19 cellular contexts compared by ENCODE assay signal in the genomic region with DNA sequence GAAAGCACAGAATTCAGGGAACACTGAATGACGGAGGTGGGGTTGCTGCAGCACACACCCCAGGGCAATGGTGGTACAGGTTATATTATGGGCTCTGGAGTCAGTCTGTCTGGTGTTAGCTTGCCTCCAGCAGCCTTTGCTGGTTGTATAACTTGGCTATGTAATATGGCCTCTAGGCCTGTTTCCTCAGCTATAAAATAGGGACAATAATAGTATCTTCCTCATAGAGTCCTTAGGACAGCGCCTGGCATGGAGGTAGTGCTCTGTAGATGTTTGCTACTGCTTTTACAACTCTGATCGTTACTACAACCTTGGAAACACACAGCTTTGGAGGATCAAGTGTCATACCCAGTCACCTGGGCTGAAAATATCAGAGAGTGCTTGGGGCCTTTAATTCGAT. TPM values are rescaled to one million over a fixed set of nuclear protein-coding genes. Genes with fewer than 3 reads are reported as not detected.
DNase-seq lines count a peak whose midpoint lies in the region; ATAC-seq, FAIRE-seq and TF ChIP-seq lines count a peak whose summit lies in the region.
"Had no signal": no experiment of that assay in that cellular context is flagged by ENCODE, and none has a peak within 500 bp of the region (broad histone marks: within the 10 kb centered on the region; RNA-seq: fewer than 3 reads in every experiment).

No MANE protein-coding gene starts in this region.

- FAIRE-seq in kidney (lab: Jason Lieb, UNC): no peak
- FAIRE-seq: A549, D721Med, G401.6, GM12891, GM19239, H54 had no signal

- no peak for TF ChIP-seq CTCF in left ventricle myocardium inferior (IDR thresholded peaks at IDR 0.05; ENCODE audit: borderline replicate concordance)
- no peak for TF ChIP-seq CTCF in heart right ventricle (IDR thresholded peaks at IDR 0.05)
- TF ChIP-seq CTCF in psoas muscle (IDR thresholded peaks at IDR 0.05): no peak
- no peak for TF ChIP-seq CTCF in HFFc6 (IDR thresholded peaks at IDR 0.05)
- TF ChIP-seq CTCF in kidney (IDR thresholded peaks at IDR 0.05; ENCODE audit: borderline replicate concordance, extremely low read depth, insufficient read depth): no peak

- DNase-seq in left ventricle myocardium inferior (no peak), heart right ventricle (no peak), left colon (no peak), psoas muscle (no peak), HFFc6 (no peak), kidney (no peak)
- DNase-seq in activated effector memory CD4-positive, alpha-beta T cell treated with Interleukin-2 at 50 U/mL for 16 hours: no peak
- DNase-seq: AML-193; Caco-2; CD4-positive, alpha-beta T cell; HCEC 1CT had no signal

- H3K36me3 ChIP-seq in left ventricle myocardium inferior (peaks cover 35% of the 10 kb centered on the region), heart right ventricle (peaks cover 0 to 77% (median 12%) of the 10 kb centered on the region in 9 donors), psoas muscle (ENCODE audit: insufficient read depth in 1 of 2, low read depth in 1 of 2) (peaks cover 0 to 3% of the 10 kb centered on the region in 2 donors), kidney (ENCODE audit: control insufficient read depth in 1 of 2, insufficient read depth in 2 of 2, low read length in 2 of 2) (peaks cover 7 to 12% of the 10 kb centered on the region in 2 donors)

- ATAC-seq in heart right ventricle (no peak), left colon (peak; percentile 57), psoas muscle (peak in 3 of 4 donors; percentile 8 to 11 (median 11))
- ATAC-seq: A549, GM23338 had no signal

- peaks cover 81% of the 10 kb centered on the region for H3K4me1 ChIP-seq in left ventricle myocardium inferior
- peaks cover 8 to 73% (median 34%) of the 10 kb centered on the region in 9 donors for H3K4me1 ChIP-seq in heart right ventricle
- peaks cover 67% of the 10 kb centered on the region for H3K4me1 ChIP-seq in psoas muscle
- no peaks in the 10 kb centered on the region for H3K4me1 ChIP-seq in kidney (ENCODE audit: control insufficient read depth in 1 of 2, insufficient read depth in 1 of 2, low read depth in 1 of 2, low read length in 2 of 2)
- H3K4me1 ChIP-seq: A549, Caco-2 had no signal

- H3K4me3 Mint-ChIP-seq in HFFc6: no peak overlapping the region
- H3K4me3 Mint-ChIP-seq: CD4-positive, alpha-beta T cell; GM23338 had no signal

- H3K4me1 Mint-ChIP-seq in HFFc6 (ENCODE audit: low read depth): peaks cover 11% of the 10 kb centered on the region; the same call in 1 of the 2 replicates
- H3K4me1 Mint-ChIP-seq: GM23338 had no signal

- H3K27ac Mint-ChIP-seq in HFFc6: no peak overlapping the region
- H3K27ac Mint-ChIP-seq: CD4-positive, alpha-beta T cell had no signal

- H3K27ac ChIP-seq in left ventricle myocardium inferior (replicated peaks) (peak overlapping the region; percentile 95), heart right ventricle (peak overlapping the region in 5 of 10 donors; percentile 45 to 95 (median 91)), psoas muscle (peak overlapping the region; percentile 91), kidney (ENCODE audit: low read depth in 2 of 2, low read length in 2 of 2) (no peak overlapping the region)
- H3K27ac ChIP-seq: A549, C4-2B had no signal

- peaks cover 10% of the 10 kb centered on the region for H3K27me3 Mint-ChIP-seq in HFFc6 (ENCODE audit: insufficient read depth)
- H3K27me3 Mint-ChIP-seq: CD4-positive, alpha-beta T cell had no signal

- H3K4me3 ChIP-seq in left ventricle myocardium inferior (no peak overlapping the region), heart right ventricle (no peak overlapping the region), psoas muscle (no peak overlapping the region), kidney (ENCODE audit: low read length in 2 of 2) (no peak overlapping the region)
- H3K4me3 ChIP-seq: A549, GM23338 had no signal

- peaks cover 41% of the 10 kb centered on the region for H3K36me3 Mint-ChIP-seq in HFFc6 (ENCODE audit: low read depth)

- WGBS in heart right ventricle, 2 donors: 95 to 96% methylated on average over 4 of the region's 4 CpGs
- WGBS in psoas muscle, 3 donors: 55 to 81% (median 56%) methylated on average over 4 of the region's 4 CpGs

- no peaks in the 10 kb centered on the region for H3K9me3 ChIP-seq in left ventricle myocardium inferior (replicated peaks)
- H3K9me3 ChIP-seq in heart right ventricle: no peaks in the 10 kb centered on the region
- H3K9me3 ChIP-seq in psoas muscle: no peaks in the 10 kb centered on the region
- no peaks in the 10 kb centered on the region for H3K9me3 ChIP-seq in kidney (ENCODE audit: control insufficient read depth in 1 of 2, low read length in 2 of 2)
- H3K9me3 ChIP-seq: A549, Caco-2 had no signal

- H3K9me3 Mint-ChIP-seq in HFFc6: no peaks in the 10 kb centered on the region
- H3K9me3 Mint-ChIP-seq: CD4-positive, alpha-beta T cell; GM23338 had no signal

- H3K27me3 ChIP-seq in left ventricle myocardium inferior (ENCODE audit: low read depth): no peaks in the 10 kb centered on the region
- H3K27me3 ChIP-seq in heart right ventricle: no peaks in the 10 kb centered on the region
- H3K27me3 ChIP-seq in psoas muscle (ENCODE audit: insufficient read depth in 3 of 3, low read length in 2 of 3): no peaks in the 10 kb centered on the region

- intact Hi-C loops in left ventricle myocardium inferior (cut with micrococcal nuclease): no loop called here
- intact Hi-C loops in heart right ventricle (cut with DNase I): no loop called here
- intact Hi-C loops in left colon (cut with DNase I, micrococcal nuclease): no loop called here
- intact Hi-C loops in psoas muscle (cut with DNase I): no loop called here
- intact Hi-C loops in kidney (cut with DNase I): no loop called here

- no peak overlapping the region for H3K9ac ChIP-seq in kidney (ENCODE audit: low read length in 2 of 2)

RNA-seq across cellular contexts. Expression of a gene that starts 31.5 kb away (rescaled TPM):
- total RNA-seq in left ventricle myocardium inferior (46.9 TPM), heart right ventricle (10 to 100 TPM; 48.1 to 84.5 (median 62.8) TPM), left colon (10 to 100 TPM; 45.8 to 48.8 TPM), psoas muscle (10 to 100 TPM; 35.2 to 95.5 (median 55.5) TPM), kidney (59.0 TPM)
- polyA plus RNA-seq in heart right ventricle (100 to 1,000 TPM in 1 of 2 donors, 10 to 100 TPM in 1; 53.0 to 133 TPM), psoas muscle (10 to 100 TPM; 37.6 to 57.9 (median 47.4) TPM), kidney (ENCODE audit: insufficient read depth, low read depth, low replicate concordance) (81.7 TPM)
- 10 to 100 TPM; 66.6 to 86.1 (median 80.3) TPM for total RNA-seq in HFFc6 (2021; fragmentation: NEBNext Ultra II Directional; extraction: Animal tissue kit (Norgen Biotek cat#: 25700))

RNA-seq across cellular contexts. Expression of a gene that starts 31.7 kb away (rescaled TPM):
- total RNA-seq in left ventricle myocardium inferior (12.0 TPM), heart right ventricle (10 to 100 TPM in 9 of 10 donors, 1 to 10 TPM in 1; 8.6 to 25.0 (median 16.8) TPM), left colon (10 to 100 TPM; 30.2 to 38.7 TPM), psoas muscle (1 to 10 TPM; 4.5 to 8.7 (median 6.4) TPM), kidney (40.2 TPM)
- polyA plus RNA-seq in heart right ventricle (1 to 10 TPM; 5.9 to 6.0 TPM), psoas muscle (1 to 10 TPM; 4.7 to 9.6 (median 5.3) TPM), kidney (ENCODE audit: insufficient read depth, low read depth, low replicate concordance) (4.0 TPM)
- total RNA-seq in HFFc6 (2021; fragmentation: NEBNext Ultra II Directional; extraction: Animal tissue kit (Norgen Biotek cat#: 25700)): 10 to 100 TPM; 18.6 to 24.1 (median 19.9) TPM

Comparison
In these comparisons a context has a peak if more than half of its experiments do, and no peak if none do; other contexts are left out.
1. H3K27ac ChIP-seq: peak in left ventricle myocardium inferior (single experiment) and psoas muscle (single experiment); none in kidney (0 of 2).
2. ATAC-seq: peak in left colon (single experiment) and psoas muscle (3 of 4); none in heart right ventricle (0 of 8).